ENCODE assay signal across 18 cellular contexts in the genomic region with DNA sequence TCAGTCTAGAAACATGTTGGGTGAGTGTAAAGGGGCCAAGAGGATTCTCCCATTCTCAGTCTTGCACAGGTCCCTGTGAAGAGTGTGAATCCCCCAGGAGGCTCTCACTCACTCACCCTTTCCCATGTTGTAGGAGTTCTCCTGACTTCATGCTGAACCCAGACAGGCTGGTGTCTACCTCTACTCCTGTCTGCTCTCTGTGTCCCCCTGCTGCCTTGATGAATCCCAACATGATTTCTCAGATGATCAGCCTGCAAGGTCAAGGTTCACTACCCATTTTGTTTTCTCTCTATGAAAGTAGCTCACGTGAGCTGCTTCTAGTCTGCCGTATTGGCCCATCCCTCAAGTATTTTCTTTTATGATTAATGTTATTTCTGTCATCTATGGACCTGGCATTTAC.
DNase-seq lines count a peak whose midpoint lies in the region; ATAC-seq and TF ChIP-seq lines count a peak whose summit lies in the region.
"Had no signal": no experiment of that assay in that cellular context is flagged by ENCODE, and none has a peak within 500 bp of the region (broad histone marks: within the 10 kb centered on the region; RNA-seq: fewer than 3 reads in every experiment).

No MANE protein-coding gene starts in this region.

- no peaks in the 10 kb centered on the region for H3K36me3 Mint-ChIP-seq in activated CD4-positive, alpha-beta T cell treated with anti-CD3 and anti-CD28 coated beads for 36 hours (ENCODE audit: low read depth)
- peaks cover 7 to 27% (median 8%) of the 10 kb centered on the region in 3 donors for H3K36me3 Mint-ChIP-seq in CD8-positive, alpha-beta memory T cell
- H3K36me3 Mint-ChIP-seq in central memory CD8-positive, alpha-beta T cell (ENCODE audit: insufficient read depth) = no peaks in the 10 kb centered on the region
- H3K36me3 Mint-ChIP-seq in neural crest cell (ENCODE audit: low read depth) (no peaks in the 10 kb centered on the region), chondrocyte (ENCODE audit: low read depth) (peaks cover 9% of the 10 kb centered on the region)

- H3K27ac ChIP-seq in CD8-positive, alpha-beta memory T cell (ENCODE audit: low read depth, low read length) = no peak overlapping the region
- H3K27ac ChIP-seq: 22Rv1; BLaER1 treated with 17β-estradiol and CSF1 and Interleukin-3, amounts not matched to agents 10 nM and 100 nM; SJSA1 had no signal

- no peak overlapping the region for H3K4me3 ChIP-seq in CD8-positive, alpha-beta memory T cell (ENCODE audit: low read length)
- H3K4me3 ChIP-seq: BLaER1 treated with 17β-estradiol and CSF1 and Interleukin-3, amounts not matched to agents 10 nM and 100 nM; SJSA1 had no signal

- DNase-seq in activated CD4-positive, alpha-beta T cell treated with anti-CD3 and anti-CD28 coated beads for 36 hours = no peak
- no peak for DNase-seq in activated CD4-positive, alpha-beta T cell treated with anti-CD3 and anti-CD28 coated beads for 1 hour
- peak in 3 of 5 donors; percentile 8 to 48 (median 11) for DNase-seq in CD8-positive, alpha-beta memory T cell
- DNase-seq in central memory CD8-positive, alpha-beta T cell (ENCODE audit: low spot score in 2 of 2) = no peak
- DNase-seq in neural crest cell (ENCODE audit: low read depth, low spot score) (no peak), dedifferentiated amniotic fluid mesenchymal stem cell (ENCODE audit: extremely low spot score) (no peak), chondrocyte (ENCODE audit: low spot score) (no peak)
- DNase-seq: NCI-H1048, NCI-H1417 treated with DMSO at 0.1 percent for 48 hours, NCI-H187, NCI-H446, NCI-H526 had no signal

- H3K4me1 Mint-ChIP-seq in activated CD4-positive, alpha-beta T cell treated with anti-CD3 and anti-CD28 coated beads for 36 hours = peaks cover 24% of the 10 kb centered on the region
- H3K4me1 Mint-ChIP-seq in CD8-positive, alpha-beta memory T cell = peaks cover 46 to 57% (median 53%) of the 10 kb centered on the region in 3 donors
- peaks cover 53% of the 10 kb centered on the region for H3K4me1 Mint-ChIP-seq in central memory CD8-positive, alpha-beta T cell
- H3K4me1 Mint-ChIP-seq in neural crest cell = no peaks in the 10 kb centered on the region
- no peaks in the 10 kb centered on the region for H3K4me1 Mint-ChIP-seq in chondrocyte (ENCODE audit: low read depth)
- H3K4me1 Mint-ChIP-seq: IgD-negative memory B cell had no signal

- peaks cover 26% of the 10 kb centered on the region for H3K4me1 ChIP-seq in CD8-positive, alpha-beta memory T cell (ENCODE audit: insufficient read depth, low read length)
- H3K4me1 ChIP-seq: BLaER1 treated with 17β-estradiol and CSF1 and Interleukin-3, amounts not matched to agents 10 nM and 100 nM; SJSA1 had no signal

- H3K9me3 Mint-ChIP-seq in activated CD4-positive, alpha-beta T cell treated with anti-CD3 and anti-CD28 coated beads for 36 hours (ENCODE audit: low read depth) = peaks cover 15% of the 10 kb centered on the region
- peaks cover 12 to 20% (median 17%) of the 10 kb centered on the region in 5 donors for H3K9me3 Mint-ChIP-seq in CD8-positive, alpha-beta memory T cell
- peaks cover 13% of the 10 kb centered on the region for H3K9me3 Mint-ChIP-seq in central memory CD8-positive, alpha-beta T cell
- H3K9me3 Mint-ChIP-seq in neural crest cell = peaks cover 7% of the 10 kb centered on the region
- peaks cover 35% of the 10 kb centered on the region for H3K9me3 Mint-ChIP-seq in chondrocyte (ENCODE audit: low read depth)

- H3K27me3 ChIP-seq in CD8-positive, alpha-beta memory T cell (ENCODE audit: insufficient read depth, low read length, poor library complexity, severe bottlenecking) = no peaks in the 10 kb centered on the region
- H3K27me3 ChIP-seq: BLaER1 treated with 17β-estradiol and CSF1 and Interleukin-3, amounts not matched to agents 10 nM and 100 nM; SJSA1 had no signal

- CTCF ChIA-PET in activated CD4-positive, alpha-beta T cell treated with anti-CD3 and anti-CD28 coated beads for 36 hours (lab: Charles Lee) = interaction anchor here (0.7 to 1.3 kb wide), 2 partner anchors 9 to 49 kb away, joined by 3 read pairs; no protein-coding TSS in a partner anchor
- CTCF ChIA-PET in CD8-positive, alpha-beta memory T cell (lab: Charles Lee) = interaction anchor here (0.6 to 4.0 kb wide), 8 partner anchors 33 to 744 kb away, joined by 3 to 38 read pairs (median 6); no protein-coding TSS in a partner anchor

- H3K27ac Mint-ChIP-seq in activated CD4-positive, alpha-beta T cell treated with anti-CD3 and anti-CD28 coated beads for 36 hours = no peak overlapping the region
- peak overlapping the region in 7 of 8 donors; percentile 0 to 81 (median 38) for H3K27ac Mint-ChIP-seq in CD8-positive, alpha-beta memory T cell
- H3K27ac Mint-ChIP-seq in central memory CD8-positive, alpha-beta T cell (ENCODE audit: low read depth) = peak overlapping the region; percentile 75
- H3K27ac Mint-ChIP-seq in neural crest cell (ENCODE audit: unreplicated experiment) (peak overlapping the region; percentile 15), chondrocyte (ENCODE audit: unreplicated experiment) (no peak overlapping the region)
- H3K27ac Mint-ChIP-seq: IgD-negative memory B cell had no signal

- H3K4me3 Mint-ChIP-seq in activated CD4-positive, alpha-beta T cell treated with anti-CD3 and anti-CD28 coated beads for 36 hours = no peak overlapping the region
- H3K4me3 Mint-ChIP-seq in CD8-positive, alpha-beta memory T cell = peak overlapping the region in 5 of 7 donors; percentile 5 to 38 (median 18)
- peak overlapping the region; percentile 33 for H3K4me3 Mint-ChIP-seq in central memory CD8-positive, alpha-beta T cell
- H3K4me3 Mint-ChIP-seq in neural crest cell = no peak overlapping the region
- H3K4me3 Mint-ChIP-seq in chondrocyte (ENCODE audit: unreplicated experiment) = no peak overlapping the region
- H3K4me3 Mint-ChIP-seq: IgD-negative memory B cell had no signal

- ATAC-seq in activated CD4-positive, alpha-beta T cell treated with anti-CD3 and anti-CD28 coated beads for 36 hours = peak; percentile 53
- no peak for ATAC-seq in central memory CD8-positive, alpha-beta T cell (replicated peaks; ENCODE audit: extremely low read depth, poor library complexity, severe bottlenecking)
- ATAC-seq in GM21515 (IDR thresholded peaks at IDR 0.05; ENCODE audit: unreplicated experiment) = no peak
- ATAC-seq: Right ventricle myocardium inferior had no signal

- TF ChIP-seq CTCF in neural crest cell (conservative IDR thresholded peaks at IDR 0.05) = no peak
- no peak for TF ChIP-seq CTCF in chondrocyte (IDR thresholded peaks at IDR 0.05)

- H3K9me3 ChIP-seq in CD8-positive, alpha-beta memory T cell (ENCODE audit: low read length) = peaks cover 5% of the 10 kb centered on the region
- H3K9me3 ChIP-seq: SJSA1 had no signal

- POLR2A ChIA-PET in activated CD4-positive, alpha-beta T cell treated with anti-CD3 and anti-CD28 coated beads for 36 hours (lab: Charles Lee) = no interaction called here
- POLR2A ChIA-PET in CD8-positive, alpha-beta memory T cell (lab: Charles Lee) = interaction anchor here (0.6 to 1.4 kb wide), 2 partner anchors 49 to 64 kb away, joined by 3 read pairs; no protein-coding TSS in a partner anchor

- intact Hi-C loops in activated CD4-positive, alpha-beta T cell treated with anti-CD3 and anti-CD28 coated beads for 36 hours (cut with DNase I, micrococcal nuclease) = no loop called here

- H3K27me3 Mint-ChIP-seq in activated CD4-positive, alpha-beta T cell treated with anti-CD3 and anti-CD28 coated beads for 36 hours = no peaks in the 10 kb centered on the region
- H3K27me3 Mint-ChIP-seq in CD8-positive, alpha-beta memory T cell = peaks cover 0 to 4% of the 10 kb centered on the region in 2 donors
- H3K27me3 Mint-ChIP-seq in central memory CD8-positive, alpha-beta T cell = no peaks in the 10 kb centered on the region
- no peaks in the 10 kb centered on the region for H3K27me3 Mint-ChIP-seq in neural crest cell (ENCODE audit: low read depth)
- no peaks in the 10 kb centered on the region for H3K27me3 Mint-ChIP-seq in chondrocyte (ENCODE audit: low read depth)

- H3K36me3 ChIP-seq in CD8-positive, alpha-beta memory T cell (ENCODE audit: insufficient read depth, low read length) = no peaks in the 10 kb centered on the region
- H3K36me3 ChIP-seq: BLaER1 treated with 17β-estradiol and CSF1 and Interleukin-3, amounts not matched to agents 10 nM and 100 nM; SJSA1 had no signal

Comparison
In these comparisons a context has a peak if more than half of its experiments do, and no peak if none do; other contexts are left out.
1. DNase-seq: peak in CD8-positive, alpha-beta memory T cell (3 of 5); none in activated CD4-positive, alpha-beta T cell treated with anti-CD3 and anti-CD28 coated beads for 36 hours (single experiment), activated CD4-positive, alpha-beta T cell treated with anti-CD3 and anti-CD28 coated beads for 1 hour (single experiment), central memory CD8-positive, alpha-beta T cell (0 of 2), neural crest cell (single experiment), dedifferentiated amniotic fluid mesenchymal stem cell (single experiment) and chondrocyte (single experiment).
2. H3K27ac Mint-ChIP-seq: peak in CD8-positive, alpha-beta memory T cell (7 of 8), central memory CD8-positive, alpha-beta T cell (single experiment) and neural crest cell (single experiment); none in activated CD4-positive, alpha-beta T cell treated with anti-CD3 and anti-CD28 coated beads for 36 hours (single experiment) and chondrocyte (single experiment).
3. H3K4me3 Mint-ChIP-seq: peak in CD8-positive, alpha-beta memory T cell (5 of 7) and central memory CD8-positive, alpha-beta T cell (single experiment); none in activated CD4-positive, alpha-beta T cell treated with anti-CD3 and anti-CD28 coated beads for 36 hours (single experiment), neural crest cell (single experiment) and chondrocyte (single experiment).